In the genomic region with DNA sequence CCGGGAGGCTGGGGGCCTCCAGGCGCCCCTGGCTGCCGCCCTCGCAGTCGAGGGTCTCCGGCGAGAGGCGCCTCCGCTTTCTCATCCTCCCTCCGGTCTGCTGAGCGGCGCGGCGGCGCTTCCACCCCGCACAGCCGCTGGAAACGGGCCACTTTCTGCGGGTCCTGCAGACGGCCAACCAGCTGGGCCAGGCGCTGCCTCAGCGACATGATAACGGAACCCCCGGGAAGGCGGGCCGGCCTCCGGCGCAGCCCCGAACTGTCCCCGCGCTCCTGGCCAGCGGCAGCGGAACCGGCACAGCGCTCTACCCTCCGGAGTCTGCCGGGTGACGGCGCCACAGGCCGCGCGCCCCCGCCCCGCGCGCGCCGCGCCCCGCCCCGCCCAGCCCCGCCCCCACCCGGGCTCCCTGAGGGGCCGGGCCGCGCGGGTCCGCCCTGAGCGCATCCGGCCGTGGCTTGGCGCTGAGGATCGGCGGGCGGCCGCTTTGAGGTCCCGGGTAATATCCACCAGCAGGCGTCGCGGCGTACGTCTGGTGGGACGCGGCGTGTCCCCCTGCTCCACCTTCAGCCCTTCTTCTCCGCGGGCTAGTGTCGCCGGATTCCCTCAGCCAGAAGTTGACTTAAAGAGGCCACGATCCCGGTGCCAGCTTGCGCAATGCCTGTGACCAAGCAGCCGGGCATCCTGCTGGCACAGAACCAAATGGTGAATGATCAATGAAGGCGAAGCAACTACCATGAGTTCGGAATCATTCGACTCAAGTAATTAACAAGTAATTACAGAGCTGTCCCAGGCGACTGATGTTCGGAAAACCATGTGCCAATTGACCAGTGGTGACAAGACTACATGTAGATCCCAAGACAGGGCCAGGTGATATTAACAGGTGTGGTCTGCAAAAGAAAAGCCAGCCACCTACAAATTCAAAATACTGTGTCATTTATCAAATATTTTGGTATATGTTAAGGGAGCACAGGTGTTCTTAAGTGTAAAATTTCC, we compare ENCODE assay signal across 8 cellular contexts. TPM values are rescaled to one million over a fixed set of nuclear protein-coding genes. Genes with fewer than 3 reads are reported as not detected.
DNase-seq lines count a peak whose midpoint lies in the region; ATAC-seq and TF ChIP-seq lines count a peak whose summit lies in the region.

A gene with protein sequence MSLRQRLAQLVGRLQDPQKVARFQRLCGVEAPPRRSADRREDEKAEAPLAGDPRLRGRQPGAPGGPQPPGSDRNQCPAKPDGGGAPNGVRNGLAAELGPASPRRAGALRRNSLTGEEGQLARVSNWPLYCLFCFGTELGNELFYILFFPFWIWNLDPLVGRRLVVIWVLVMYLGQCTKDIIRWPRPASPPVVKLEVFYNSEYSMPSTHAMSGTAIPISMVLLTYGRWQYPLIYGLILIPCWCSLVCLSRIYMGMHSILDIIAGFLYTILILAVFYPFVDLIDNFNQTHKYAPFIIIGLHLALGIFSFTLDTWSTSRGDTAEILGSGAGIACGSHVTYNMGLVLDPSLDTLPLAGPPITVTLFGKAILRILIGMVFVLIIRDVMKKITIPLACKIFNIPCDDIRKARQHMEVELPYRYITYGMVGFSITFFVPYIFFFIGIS (minus strand): TSS at position 330 of the 993 bp plus-strand sequence. CDS start 121 bp downstream, at position 209.

- peak; percentile 96 for ATAC-seq in right cardiac atrium

- H3K27ac ChIP-seq in HEK293 (ENCODE audit: extremely low read depth, low read depth, low read length) (peak within 1 kb of the TSS; percentile 84), right cardiac atrium (ENCODE audit: low read length) (peak within 1 kb of the TSS; percentile 81), rectal smooth muscle tissue (ENCODE audit: low read depth, low read length) (peak within 1 kb of the TSS; percentile 84), vagina (peak within 1 kb of the TSS; percentile 89)

- CTCF ChIA-PET in HEK293 (lab: Yijun Ruan, JAX) = interaction anchor here (0.7 to 1.2 kb wide), 3 partner anchors 16 to 21 kb away, joined by 3 to 4 read pairs (median 3); no protein-coding TSS in a partner anchor

- H3K4me3 ChIP-seq in GM12865 (ENCODE audit: low read depth, low read length) (peak within 1 kb of the TSS; percentile 99), HEK293 (ENCODE audit: low read depth, low read length) (peak within 1 kb of the TSS; percentile 96), right cardiac atrium (ENCODE audit: low read length) (peak within 1 kb of the TSS; percentile 77), rectal smooth muscle tissue (ENCODE audit: low read length) (peak within 1 kb of the TSS; percentile 93), vagina (peak within 1 kb of the TSS; percentile 93 to 97)

- H3K4me1 ChIP-seq in HEK293 (ENCODE audit: control insufficient read depth, insufficient read depth, low read length) = no peaks in the 10 kb centered on the region
- no peaks in the 10 kb centered on the region for H3K4me1 ChIP-seq in right cardiac atrium (ENCODE audit: control insufficient read depth, insufficient read depth, low read length)
- H3K4me1 ChIP-seq in rectal smooth muscle tissue (ENCODE audit: control insufficient read depth, insufficient read depth, low read length) = peaks cover 3% of the 10 kb centered on the region
- H3K4me1 ChIP-seq in vagina = peaks cover 37% of the 10 kb centered on the region

- under 1% methylated on average over 88 of the region's 88 CpGs for WGBS in right cardiac atrium

- POLR2A ChIA-PET in HEK293 (lab: Yijun Ruan, JAX) = interaction anchor here (0.5 to 1.3 kb wide), 2 partner anchors 87 to 263 kb away, joined by 5 to 6 read pairs; partner anchors contain the start of gene WDR89

- peak; percentile 94 for DNase-seq in GM12865 (ENCODE audit: low read depth)
- peak; percentile 60 for DNase-seq in MV-4-11 (lab: John Stamatoyannopoulos, UW)
- DNase-seq in anterior cingulate cortex (lab: John Stamatoyannopoulos, UW) = peak in 56 of 58 donors; percentile 11 to 85 (median 63)
- peak; percentile 85 to 93 (median 93) for DNase-seq in right cardiac atrium
- peak in 1 of 2 donors; percentile 95 for DNase-seq in vagina (ENCODE audit: extremely low spot score in 2 of 2)

- TF ChIP-seq CTCF in GM12865 (IDR thresholded peaks at IDR 0.05; ENCODE audit: insufficient read depth, low read depth, low read length, missing control alignments) (peak; percentile 40), HEK293 (tag by site-specific recombination; IDR thresholded peaks at IDR 0.05) (0 out of 2 replicates have a peak, but pooled peaks have one; percentile 25), vagina (IDR thresholded peaks at IDR 0.05) (peak in 1 of 3 experiments; percentile 24)

- H3K27me3 ChIP-seq in right cardiac atrium (ENCODE audit: control insufficient read depth, insufficient read depth) (no peaks in the 10 kb centered on the region), rectal smooth muscle tissue (ENCODE audit: control insufficient read depth, insufficient read depth, low read length) (no peaks in the 10 kb centered on the region), vagina (no peaks in the 10 kb centered on the region)

- H3K9me3 ChIP-seq in HEK293 (ENCODE audit: control insufficient read depth, insufficient read depth, low read depth, low read length) (no peaks in the 10 kb centered on the region), right cardiac atrium (ENCODE audit: control insufficient read depth, low read length) (no peaks in the 10 kb centered on the region), vagina (no peaks in the 10 kb centered on the region)

- TF ChIP-seq POLR2A in vagina (IDR thresholded peaks at IDR 0.05) = peak in 1 of 2 donors; percentile 66

- peak within 1 kb of the TSS; percentile 90 for H3K9ac ChIP-seq in rectal smooth muscle tissue (ENCODE audit: low read length)

- intact Hi-C loops in T-helper 2 cell treated with Interferon-gamma antibody and Interleukin-4, amounts not matched to agents 100 ng/mL and 5 ng/mL, for 36 hours (cut with micrococcal nuclease) = loop anchor here (1.0 to 5.0 kb wide), 6 partner anchors 9 to 185 kb away; partner anchors contain the start of genes PPP2R5E and WDR89
- intact Hi-C loops in right cardiac atrium (cut with DNase I) = no loop called here
- intact Hi-C loops in vagina (cut with DNase I) = no loop called here

- H3K36me3 ChIP-seq in HEK293 (ENCODE audit: control insufficient read depth in 2 of 2, insufficient read depth in 1 of 2, low read length in 2 of 2) = no peaks in the 10 kb centered on the region
- H3K36me3 ChIP-seq in rectal smooth muscle tissue (ENCODE audit: control insufficient read depth, insufficient read depth, low read length) = no peaks in the 10 kb centered on the region
- no peaks in the 10 kb centered on the region for H3K36me3 ChIP-seq in vagina

TF ChIP-seq in HEK293, 187 proteins besides CTCF, POLR2A, EP300 and RAD21 (continues in another document):
- TF ChIP-seq ZNF16 (tag by site-specific recombination; IDR thresholded peaks at IDR 0.05; ENCODE audit: low read depth) (no peak), ZSCAN30 (tag by site-specific recombination; IDR thresholded peaks at IDR 0.05) (peak; percentile 29; the same call in 1 of the 2 replicates), ZBTB7A (tag by site-specific recombination; IDR thresholded peaks at IDR 0.05; ENCODE audit: low read depth) (no peak), BCL11A (tag by site-specific recombination; IDR thresholded peaks at IDR 0.05; ENCODE audit: low read depth) (no peak), TSHZ1 (tag by site-specific recombination; IDR thresholded peaks at IDR 0.05; ENCODE audit: borderline replicate concordance) (no peak), ZNF560 (tag by site-specific recombination; IDR thresholded peaks at IDR 0.05; ENCODE audit: borderline replicate concordance) (no peak), ZBTB8A (tag by site-specific recombination; IDR thresholded peaks at IDR 0.05) (peak; percentile 83)
- TF ChIP-seq, protein P1, sequence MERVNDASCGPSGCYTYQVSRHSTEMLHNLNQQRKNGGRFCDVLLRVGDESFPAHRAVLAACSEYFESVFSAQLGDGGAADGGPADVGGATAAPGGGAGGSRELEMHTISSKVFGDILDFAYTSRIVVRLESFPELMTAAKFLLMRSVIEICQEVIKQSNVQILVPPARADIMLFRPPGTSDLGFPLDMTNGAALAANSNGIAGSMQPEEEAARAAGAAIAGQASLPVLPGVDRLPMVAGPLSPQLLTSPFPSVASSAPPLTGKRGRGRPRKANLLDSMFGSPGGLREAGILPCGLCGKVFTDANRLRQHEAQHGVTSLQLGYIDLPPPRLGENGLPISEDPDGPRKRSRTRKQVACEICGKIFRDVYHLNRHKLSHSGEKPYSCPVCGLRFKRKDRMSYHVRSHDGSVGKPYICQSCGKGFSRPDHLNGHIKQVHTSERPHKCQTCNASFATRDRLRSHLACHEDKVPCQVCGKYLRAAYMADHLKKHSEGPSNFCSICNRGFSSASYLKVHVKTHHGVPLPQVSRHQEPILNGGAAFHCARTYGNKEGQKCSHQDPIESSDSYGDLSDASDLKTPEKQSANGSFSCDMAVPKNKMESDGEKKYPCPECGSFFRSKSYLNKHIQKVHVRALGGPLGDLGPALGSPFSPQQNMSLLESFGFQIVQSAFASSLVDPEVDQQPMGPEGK (tag by site-specific recombination; IDR thresholded peaks at IDR 0.05) = 0 out of 2 replicates have a peak, but pooled peaks have one; percentile 29

RNA-seq across cellular contexts. Expression of the gene that starts here (rescaled TPM):
- 19.2 and 19.3 TPM in 2 replicates for total RNA-seq in T-helper 2 cell treated with Interferon-gamma antibody and Interleukin-4, amounts not matched to agents 100 ng/mL and 5 ng/mL, for 36 hours
- 1 to 10 TPM; 7.5 to 9.1 (median 7.9) TPM for total RNA-seq in right cardiac atrium
- polyA plus RNA-seq in right cardiac atrium = 5.4 TPM
- 21.1 TPM for total RNA-seq in vagina
